37 cellular contexts compared by ENCODE assay signal in genomic region chr9:34723141-34723540, GRCh38. TPM values are rescaled to one million over a fixed set of nuclear protein-coding genes. Genes with fewer than 3 reads are reported as not detected.
"Had no signal": no experiment of that assay in that cellular context is flagged by ENCODE, and none has a peak within 500 bp of the region (broad histone marks: within the 10 kb centered on the region; RNA-seq: fewer than 3 reads in every experiment).

No MANE protein-coding gene starts in this region.

- H3K27me3 ChIP-seq: adrenal gland, ascending aorta, body of pancreas, brain microvascular endothelial cell, breast epithelium, cardiac muscle cell had no signal

- FAIRE-seq: astrocyte had no signal

- DNase-seq: activated effector memory CD4-positive, alpha-beta T cell treated with anti-CD3 and anti-CD28 coated beads, Interleukin-2, amount 50 U/mL, for 16 hours; activated effector memory CD4-positive, alpha-beta T cell treated with Interleukin-2 at 50 U/mL for 16 hours; activated gamma-delta T cell; activated gamma-delta T cell treated with Interleukin-2 at 50 U/mL for 16 hours; activated naive CD4-positive, alpha-beta T cell; activated naive CD4-positive, alpha-beta T cell treated with anti-CD3 and anti-CD28 coated beads for 36 hours; activated naive CD4-positive, alpha-beta T cell treated with anti-CD3 and anti-CD28 coated beads, Interleukin-2, amount 10 ng/mL, durations not matched to agents 7 days and 5 days; activated naive CD4-positive, alpha-beta T cell treated with anti-CD3 and anti-CD28 coated beads, Interleukin-2, amount 50 U/mL, for 16 hours; activated naive CD4-positive, alpha-beta T cell treated with Interleukin-2 at 50 U/mL for 16 hours; activated naive CD8-positive, alpha-beta T cell treated with anti-CD3 and anti-CD28 coated beads for 36 hours; activated naive CD8-positive, alpha-beta T cell treated with anti-CD3 and anti-CD28 coated beads, Interleukin-2, amount 10 ng/mL, durations not matched to agents 7 days and 5 days; activated naive CD8-positive, alpha-beta T cell treated with anti-CD3 and anti-CD28 coated beads, Interleukin-2, amount 50 U/mL, for 24 hours; activated T-cell treated with anti-CD3 and anti-CD28 coated beads, Interleukin-2, amount 50 U/mL, for 1 hour; activated T-cell treated with anti-CD3 and anti-CD28 coated beads, Interleukin-2, amount 50 U/mL, for 24 hours; activated T-cell treated with anti-CD3 and anti-CD28 coated beads, Interleukin-2, amount 50 U/mL, for 4 hours; activated T-cell treated with anti-CD3 and anti-CD28 coated beads, Interleukin-2, amount 50 U/mL, for 48 hours; activated T-cell treated with anti-CD3 and anti-CD28 coated beads, Interleukin-2, amount 50 U/mL, for 72 hours; adrenal gland; amniotic stem cell; amygdala; anterior cingulate cortex; aorta; body of pancreas; brain microvascular endothelial cell; caudate nucleus; central memory CD4-positive, alpha-beta T cell; cerebellar nuclear complex had no signal

- H3K4me3 ChIP-seq: adrenal gland, ascending aorta, body of pancreas, breast epithelium, cardiac muscle cell had no signal

- H3K36me3 ChIP-seq: adrenal gland, ascending aorta, brain microvascular endothelial cell, breast epithelium, cardiac muscle cell had no signal

RNA-seq across cellular contexts. Expression of gene CCL21, which starts 13.2 kb away (rescaled TPM):
- total RNA-seq: activated naive CD4-positive, alpha-beta T cell treated with anti-CD3 and anti-CD28 coated beads for 36 hours; activated naive CD4-positive, alpha-beta T cell treated with anti-CD3 and anti-CD28 coated beads, Interleukin-2, amount 50 U/mL, for 72 hours; activated naive CD8-positive, alpha-beta T cell treated with anti-CD3 and anti-CD28 coated beads for 36 hours; activated naive CD8-positive, alpha-beta T cell treated with anti-CD3 and anti-CD28 coated beads, Interleukin-2, amount 10 ng/mL, durations not matched to agents 7 days and 5 days; activated T-cell treated with anti-CD3 and anti-CD28 coated beads, Interleukin-2, amount 50 U/mL, for 4 hours; activated T-cell treated with anti-CD3 and anti-CD28 coated beads, Interleukin-2, amount 50 U/mL, for 72 hours; activated T-helper 1 cell treated with anti-CD3 and anti-CD28 coated beads, Interleukin-12 subunit alpha, Interleukin-12 subunit beta, Interleukin-2, Interleukin-4 antibody, amounts not matched to agents 30 ng/mL and 10 ng/mL and 1 ng/mL, durations not matched to agents 14 hours and 24 hours and 36 hours; activated T-helper 17 cell treated with anti-CD3 and anti-CD28 coated beads, Interleukin-2, amount 50 U/mL, for 72 hours; activated T-helper 2 cell treated with anti-CD3 and anti-CD28 coated beads, Interferon-gamma antibody, Interleukin-2, Interleukin-4, amounts not matched to agents 10 μg/mL and 5 μg/mL and 100 μg/mL, durations not matched to agents 14 hours and 24 hours and 36 hours; astrocyte; cerebellum; chondrocyte had no signal

RNA-seq across cellular contexts. Expression of gene CCL19, which starts 32.1 kb away (rescaled TPM):
- total RNA-seq: activated naive CD4-positive, alpha-beta T cell treated with anti-CD3 and anti-CD28 coated beads for 36 hours; activated naive CD4-positive, alpha-beta T cell treated with anti-CD3 and anti-CD28 coated beads, Interleukin-2, amount 50 U/mL, for 72 hours; activated naive CD8-positive, alpha-beta T cell treated with anti-CD3 and anti-CD28 coated beads for 36 hours; activated naive CD8-positive, alpha-beta T cell treated with anti-CD3 and anti-CD28 coated beads, Interleukin-2, amount 10 ng/mL, durations not matched to agents 7 days and 5 days; activated T-cell treated with anti-CD3 and anti-CD28 coated beads, Interleukin-2, amount 50 U/mL, for 72 hours; activated T-helper 1 cell treated with anti-CD3 and anti-CD28 coated beads, Interleukin-12 subunit alpha, Interleukin-12 subunit beta, Interleukin-2, Interleukin-4 antibody, amounts not matched to agents 30 ng/mL and 10 ng/mL and 1 ng/mL, durations not matched to agents 14 hours and 24 hours and 36 hours; activated T-helper 17 cell treated with anti-CD3 and anti-CD28 coated beads, Interleukin-2, amount 50 U/mL, for 72 hours; activated T-helper 2 cell treated with anti-CD3 and anti-CD28 coated beads, Interferon-gamma antibody, Interleukin-2, Interleukin-4, amounts not matched to agents 10 μg/mL and 5 μg/mL and 100 μg/mL, durations not matched to agents 14 hours and 24 hours and 36 hours; astrocyte; body of pancreas; cardiac muscle cell; cerebellum; chondrocyte had no signal
